12 cellular contexts compared by ENCODE assay signal in genomic region chr4:119139822-119140252, GRCh38. TPM values are rescaled to one million over a fixed set of nuclear protein-coding genes. Genes with fewer than 3 reads are reported as not detected.
A peak's percentile ranks its signal among the peaks of the same experiment; 100 is the strongest.
DNase-seq lines count a peak whose midpoint lies in the region; ATAC-seq and TF ChIP-seq lines count a peak whose summit lies in the region.
"Had no signal": no experiment of that assay in that cellular context is flagged by ENCODE, and none has a peak within 500 bp of the region (broad histone marks: within the 10 kb centered on the region; RNA-seq: fewer than 3 reads in every experiment).

No MANE protein-coding gene starts in this region.

- no peaks in the 10 kb centered on the region for H3K79me2 ChIP-seq in GM23248 (ENCODE audit: insufficient read depth)

- H3K4me1 ChIP-seq in CD8-positive, alpha-beta T cell (ENCODE audit: insufficient read depth, low read length) = peaks cover 35% of the 10 kb centered on the region
- peaks cover 51% of the 10 kb centered on the region for H3K4me1 ChIP-seq in GM23248 (ENCODE audit: insufficient read depth)
- peaks cover 6% of the 10 kb centered on the region for H3K4me1 ChIP-seq in mucosa of stomach (ENCODE audit: control insufficient read depth, insufficient read depth, low read length)

- no peak for DNase-seq in CD8-positive, alpha-beta T cell
- DNase-seq in GM23248 (no peak), RPMI8226 (no peak), NCI-H1092 treated with DMSO at 0.1 percent for 48 hours (lab: John Stamatoyannopoulos, UW) (no peak), GF-D8 (lab: John Stamatoyannopoulos, UW) (no peak), NCI-H1436 treated with DMSO at 0.1 percent for 48 hours (lab: John Stamatoyannopoulos, UW) (no peak)
- DNase-seq: cerebellar nuclear complex, HFFc6, NCI-H1694 had no signal

- no peak overlapping the region for H3K4me2 ChIP-seq in GM23248 (ENCODE audit: unreplicated experiment)

- H3K36me3 ChIP-seq in CD8-positive, alpha-beta T cell (ENCODE audit: insufficient read depth, low read length) = no peaks in the 10 kb centered on the region
- H3K36me3 ChIP-seq in GM23248 (ENCODE audit: low read depth) (no peaks in the 10 kb centered on the region), mucosa of stomach (ENCODE audit: control insufficient read depth, insufficient read depth, low read length) (no peaks in the 10 kb centered on the region)
- H3K36me3 ChIP-seq: gastroesophageal sphincter had no signal

- CTCF ChIA-PET in CD8-positive, alpha-beta T cell (lab: Charles Lee) = interaction anchor here (0.6 to 3.1 kb wide), 4 partner anchors 18 to 97 kb away, joined by 3 to 6 read pairs (median 4); no protein-coding TSS in a partner anchor

- peak overlapping the region; percentile 69 for H3K4me3 Mint-ChIP-seq in CD8-positive, alpha-beta T cell
- peak overlapping the region; percentile 56 for H3K4me3 Mint-ChIP-seq in activated naive CD8-positive, alpha-beta T cell
- H3K4me3 Mint-ChIP-seq: HFFc6 had no signal

- intact Hi-C loops in CD8-positive, alpha-beta T cell (cut with DNase I, micrococcal nuclease) = loop anchor here in 1 of 2 experiments (2.0 to 5.0 kb wide), 2 partner anchors 73 to 142 kb away; partner anchors contain the start of gene USP53

- no peaks in the 10 kb centered on the region for H3K9me3 Mint-ChIP-seq in CD8-positive, alpha-beta T cell
- H3K9me3 Mint-ChIP-seq in activated naive CD8-positive, alpha-beta T cell (ENCODE audit: low read depth) = no peaks in the 10 kb centered on the region
- H3K9me3 Mint-ChIP-seq: HFFc6 had no signal

- no peaks in the 10 kb centered on the region for H4K20me1 ChIP-seq in GM23248 (ENCODE audit: insufficient read depth)

- no peaks in the 10 kb centered on the region for H3K9me3 ChIP-seq in CD8-positive, alpha-beta T cell (ENCODE audit: low read length)
- H3K9me3 ChIP-seq in GM23248 (ENCODE audit: low read depth) (no peaks in the 10 kb centered on the region), mucosa of stomach (ENCODE audit: control insufficient read depth, low read length) (no peaks in the 10 kb centered on the region)
- H3K9me3 ChIP-seq: gastroesophageal sphincter had no signal

- no peak for ATAC-seq in CD8-positive, alpha-beta T cell
- ATAC-seq: gastroesophageal sphincter had no signal

- peak overlapping the region; percentile 20 for H3K4me3 ChIP-seq in CD8-positive, alpha-beta T cell (ENCODE audit: low read depth, low read length)
- H3K4me3 ChIP-seq in GM23248 (no peak overlapping the region), mucosa of stomach (ENCODE audit: low read length) (no peak overlapping the region)
- H3K4me3 ChIP-seq: gastroesophageal sphincter had no signal

- WGBS in GM23248 (ENCODE audit: low coverage in 1 of 2, low lambda C conversion rate in 2 of 2, missing lambda C conversion rate in 2 of 2), 2 experiments = 69 to 77% methylated on average over 2 of the region's 2 CpGs

- POLR2A ChIA-PET in CD8-positive, alpha-beta T cell (lab: Charles Lee) = interaction anchor here (2.0 kb wide), 1 partner anchor 73 kb away, joined by 14 read pairs; the partner anchor contains the start of gene USP53

- peak overlapping the region; percentile 81 for H3K27ac Mint-ChIP-seq in CD8-positive, alpha-beta T cell
- peak overlapping the region; percentile 81 for H3K27ac Mint-ChIP-seq in activated naive CD8-positive, alpha-beta T cell

- peaks cover 19% of the 10 kb centered on the region for H3F3A ChIP-seq in GM23248 (ENCODE audit: insufficient read depth)

- H3K36me3 Mint-ChIP-seq in CD8-positive, alpha-beta T cell = no peaks in the 10 kb centered on the region
- H3K36me3 Mint-ChIP-seq in activated naive CD8-positive, alpha-beta T cell = peaks cover 3% of the 10 kb centered on the region

- peaks cover 47% of the 10 kb centered on the region for H3K4me1 Mint-ChIP-seq in CD8-positive, alpha-beta T cell (ENCODE audit: low read depth)
- peaks cover 37% of the 10 kb centered on the region for H3K4me1 Mint-ChIP-seq in activated naive CD8-positive, alpha-beta T cell (ENCODE audit: low read depth)

- peak overlapping the region; percentile 15 for H2AFZ ChIP-seq in GM23248

- no peak for TF ChIP-seq CTCF in CD8-positive, alpha-beta T cell (IDR thresholded peaks at IDR 0.05)

- no peaks in the 10 kb centered on the region for H3K9me2 ChIP-seq in GM23248 (ENCODE audit: insufficient read depth)

- peak overlapping the region; percentile 14 for H3K27ac ChIP-seq in CD8-positive, alpha-beta T cell (ENCODE audit: low read depth, low read length)
- no peak overlapping the region for H3K27ac ChIP-seq in GM23248
- H3K27ac ChIP-seq: gastroesophageal sphincter had no signal

- H3K9ac ChIP-seq in GM23248 (no peak overlapping the region), mucosa of stomach (ENCODE audit: low read length) (peak overlapping the region; percentile 40)

- H3K27me3 Mint-ChIP-seq in CD8-positive, alpha-beta T cell (ENCODE audit: low read depth) = no peaks in the 10 kb centered on the region
- no peaks in the 10 kb centered on the region for H3K27me3 Mint-ChIP-seq in activated naive CD8-positive, alpha-beta T cell

- in situ Hi-C loops in GM23248 (cut with MboI) = no loop called here

- no peaks in the 10 kb centered on the region for H3K27me3 ChIP-seq in CD8-positive, alpha-beta T cell (ENCODE audit: insufficient read depth, low read length)
- H3K27me3 ChIP-seq in GM23248 (replicated peaks; ENCODE audit: insufficient read depth) (no peaks in the 10 kb centered on the region), mucosa of stomach (ENCODE audit: control insufficient read depth, insufficient read depth, low read length) (no peaks in the 10 kb centered on the region)
- H3K27me3 ChIP-seq: gastroesophageal sphincter had no signal

RNA-seq across cellular contexts. Expression of gene MYOZ2, which starts 4.2 kb away (rescaled TPM):
- not detected for total RNA-seq in CD8-positive, alpha-beta T cell
- 0.22 TPM in 1 of 2 replicates, not detected in the other for total RNA-seq in GM23248 (2014; rRNA removed; shearing (Covaris generic))
- 0.35 and 0.59 TPM in 2 replicates for polyA plus RNA-seq in GM23248 (2016; fragmentation: Nextera tagmentation; extraction: Ambion mirVana)
